In the genomic region with DNA sequence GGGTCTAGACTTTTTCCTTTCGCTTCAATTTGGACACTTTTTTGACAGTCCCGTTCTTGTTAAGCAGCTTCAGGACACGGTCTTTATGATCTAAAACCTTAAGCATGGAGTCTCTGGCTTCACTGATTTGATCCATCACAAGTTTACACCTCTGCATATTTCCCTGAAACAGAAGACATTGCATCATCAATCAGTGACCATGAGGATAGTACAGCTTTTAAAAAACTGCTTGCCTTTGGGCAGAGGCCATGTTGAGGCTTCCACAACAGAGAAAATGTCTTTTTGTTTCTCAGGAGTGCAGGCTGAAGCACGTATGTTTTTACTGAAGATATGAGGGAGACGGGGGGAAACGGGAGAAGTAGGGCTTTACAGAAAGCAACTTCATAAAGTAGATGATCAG, we compare ENCODE assay signal across 1 cellular context.
TF ChIP-seq lines count a peak whose summit lies in the region.

No MANE protein-coding gene starts in this region.

TF ChIP-seq in K562, 482 proteins besides CTCF, POLR2A, EP300 and RAD21 (continued from another document and continues in another):
- TF ChIP-seq GMEB1 (CRISPR knock-in tag; IDR thresholded peaks at IDR 0.05) (no peak), IRF2 (CRISPR knock-in tag; IDR thresholded peaks at IDR 0.05) (no peak), MYC (IDR thresholded peaks at IDR 0.05; ENCODE audit: low read depth, low read length) (peak; percentile 63), MYC (CRISPR knock-in tag; IDR thresholded peaks at IDR 0.05; ENCODE audit: borderline replicate concordance, low read depth) (no peak), MTA3 (IDR thresholded peaks at IDR 0.05; ENCODE audit: borderline replicate concordance) (no peak), ZNF146 (CRISPR knock-in tag; IDR thresholded peaks at IDR 0.05; ENCODE audit: unreplicated experiment) (no peak), NR4A1 (CRISPR knock-in tag; IDR thresholded peaks at IDR 0.05) (no peak), NR4A1 (tag; IDR thresholded peaks at IDR 0.05) (no peak), EWSR1 (IDR thresholded peaks at IDR 0.05; ENCODE audit: borderline replicate concordance, low read depth, partially characterized antibody) (no peak), NELFE (IDR thresholded peaks at IDR 0.05; ENCODE audit: insufficient read depth, insufficient read length) (no peak), DPF2 (IDR thresholded peaks at IDR 0.05) (no peak), ETV5 (CRISPR knock-in tag; IDR thresholded peaks at IDR 0.05; ENCODE audit: low read depth) (no peak), ZNF766 (CRISPR knock-in tag; conservative IDR thresholded peaks at IDR 0.05) (0 out of 2 replicates have a peak, but pooled peaks have one; percentile 39), NKRF (IDR thresholded peaks at IDR 0.05; ENCODE audit: borderline replicate concordance) (no peak), ZZZ3 (IDR thresholded peaks at IDR 0.05) (no peak), ZBTB8A (IDR thresholded peaks at IDR 0.05; ENCODE audit: partially characterized antibody) (no peak), ZNF165 (CRISPR knock-in tag; IDR thresholded peaks at IDR 0.05; ENCODE audit: borderline replicate concordance) (no peak), POLR3G (IDR thresholded peaks at IDR 0.05; ENCODE audit: extremely low read depth, insufficient read length, insufficient replicate concordance) (no peak), RFX5 (IDR thresholded peaks at IDR 0.05; ENCODE audit: low read depth, low read length) (no peak), ZFP36 (IDR thresholded peaks at IDR 0.05; ENCODE audit: low read depth, low read length, partially characterized antibody) (no peak), ZEB2 (IDR thresholded peaks at IDR 0.05) (no peak), RHOXF2B (CRISPR knock-in tag; conservative IDR thresholded peaks at IDR 0.05) (no peak), SMAD2 (IDR thresholded peaks at IDR 0.05; ENCODE audit: low read depth, low read length) (no peak), MTF1 (CRISPR knock-in tag; IDR thresholded peaks at IDR 0.05; ENCODE audit: borderline replicate concordance) (no peak), ZNF75A (CRISPR knock-in tag; IDR thresholded peaks at IDR 0.05) (no peak), KAT8 (IDR thresholded peaks at IDR 0.05; ENCODE audit: low read depth) (no peak), HOXB6 (CRISPR knock-in tag; IDR thresholded peaks at IDR 0.05; ENCODE audit: borderline replicate concordance) (no peak), KLF13 (tag; IDR thresholded peaks at IDR 0.05; ENCODE audit: borderline replicate concordance, low read depth) (no peak), ZNF280B (CRISPR knock-in tag; IDR thresholded peaks at IDR 0.05) (no peak), CHD1 (IDR thresholded peaks at IDR 0.05; ENCODE audit: low read length) (no peak), PYGO2 (tag; IDR thresholded peaks at IDR 0.05) (no peak), ZNF282 (CRISPR knock-in tag; IDR thresholded peaks at IDR 0.05) (no peak), XRCC3 (IDR thresholded peaks at IDR 0.05) (no peak), BMI1 (IDR thresholded peaks at IDR 0.05; ENCODE audit: low read length) (no peak), ATF7 (IDR thresholded peaks at IDR 0.05) (0 out of 2 replicates have a peak, but pooled peaks have one; percentile 42), PTRF (tag; IDR thresholded peaks at IDR 0.05) (no peak), SMARCE1 (IDR thresholded peaks at IDR 0.05) (no peak), CXXC5 (CRISPR knock-in tag; IDR thresholded peaks at IDR 0.05) (peak; percentile 76), HDAC2 (IDR thresholded peaks at IDR 0.05) (no peak), ZNF41 (CRISPR knock-in tag; conservative IDR thresholded peaks at IDR 0.05) (no peak), HDAC8 (tag; IDR thresholded peaks at IDR 0.05) (no peak), ZFP30 (CRISPR knock-in tag; IDR thresholded peaks at IDR 0.05; ENCODE audit: borderline replicate concordance) (no peak), ZNF780A (CRISPR knock-in tag; IDR thresholded peaks at IDR 0.05) (no peak), ZNF551 (CRISPR knock-in tag; IDR thresholded peaks at IDR 0.05) (no peak), HNRNPL (IDR thresholded peaks at IDR 0.05; ENCODE audit: low read depth, low read length) (no peak), ZNF695 (CRISPR knock-in tag; IDR thresholded peaks at IDR 0.05) (no peak), ZNF830 (CRISPR knock-in tag; IDR thresholded peaks at IDR 0.05) (no peak), FOXJ2 (tag; IDR thresholded peaks at IDR 0.05) (no peak), MED1 (CRISPR knock-in tag; IDR thresholded peaks at IDR 0.05; ENCODE audit: borderline replicate concordance) (no peak), SRSF9 (IDR thresholded peaks at IDR 0.05; ENCODE audit: borderline replicate concordance, low read depth, low read length) (no peak), NR3C1 (CRISPR knock-in tag; IDR thresholded peaks at IDR 0.05) (no peak)
- TF ChIP-seq, protein P1, sequence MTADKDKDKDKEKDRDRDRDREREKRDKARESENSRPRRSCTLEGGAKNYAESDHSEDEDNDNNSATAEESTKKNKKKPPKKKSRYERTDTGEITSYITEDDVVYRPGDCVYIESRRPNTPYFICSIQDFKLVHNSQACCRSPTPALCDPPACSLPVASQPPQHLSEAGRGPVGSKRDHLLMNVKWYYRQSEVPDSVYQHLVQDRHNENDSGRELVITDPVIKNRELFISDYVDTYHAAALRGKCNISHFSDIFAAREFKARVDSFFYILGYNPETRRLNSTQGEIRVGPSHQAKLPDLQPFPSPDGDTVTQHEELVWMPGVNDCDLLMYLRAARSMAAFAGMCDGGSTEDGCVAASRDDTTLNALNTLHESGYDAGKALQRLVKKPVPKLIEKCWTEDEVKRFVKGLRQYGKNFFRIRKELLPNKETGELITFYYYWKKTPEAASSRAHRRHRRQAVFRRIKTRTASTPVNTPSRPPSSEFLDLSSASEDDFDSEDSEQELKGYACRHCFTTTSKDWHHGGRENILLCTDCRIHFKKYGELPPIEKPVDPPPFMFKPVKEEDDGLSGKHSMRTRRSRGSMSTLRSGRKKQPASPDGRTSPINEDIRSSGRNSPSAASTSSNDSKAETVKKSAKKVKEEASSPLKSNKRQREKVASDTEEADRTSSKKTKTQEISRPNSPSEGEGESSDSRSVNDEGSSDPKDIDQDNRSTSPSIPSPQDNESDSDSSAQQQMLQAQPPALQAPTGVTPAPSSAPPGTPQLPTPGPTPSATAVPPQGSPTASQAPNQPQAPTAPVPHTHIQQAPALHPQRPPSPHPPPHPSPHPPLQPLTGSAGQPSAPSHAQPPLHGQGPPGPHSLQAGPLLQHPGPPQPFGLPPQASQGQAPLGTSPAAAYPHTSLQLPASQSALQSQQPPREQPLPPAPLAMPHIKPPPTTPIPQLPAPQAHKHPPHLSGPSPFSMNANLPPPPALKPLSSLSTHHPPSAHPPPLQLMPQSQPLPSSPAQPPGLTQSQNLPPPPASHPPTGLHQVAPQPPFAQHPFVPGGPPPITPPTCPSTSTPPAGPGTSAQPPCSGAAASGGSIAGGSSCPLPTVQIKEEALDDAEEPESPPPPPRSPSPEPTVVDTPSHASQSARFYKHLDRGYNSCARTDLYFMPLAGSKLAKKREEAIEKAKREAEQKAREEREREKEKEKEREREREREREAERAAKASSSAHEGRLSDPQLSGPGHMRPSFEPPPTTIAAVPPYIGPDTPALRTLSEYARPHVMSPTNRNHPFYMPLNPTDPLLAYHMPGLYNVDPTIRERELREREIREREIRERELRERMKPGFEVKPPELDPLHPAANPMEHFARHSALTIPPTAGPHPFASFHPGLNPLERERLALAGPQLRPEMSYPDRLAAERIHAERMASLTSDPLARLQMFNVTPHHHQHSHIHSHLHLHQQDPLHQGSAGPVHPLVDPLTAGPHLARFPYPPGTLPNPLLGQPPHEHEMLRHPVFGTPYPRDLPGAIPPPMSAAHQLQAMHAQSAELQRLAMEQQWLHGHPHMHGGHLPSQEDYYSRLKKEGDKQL (CRISPR knock-in tag; IDR thresholded peaks at IDR 0.05; ENCODE audit: borderline replicate concordance) = no peak
- TF ChIP-seq, protein P2, sequence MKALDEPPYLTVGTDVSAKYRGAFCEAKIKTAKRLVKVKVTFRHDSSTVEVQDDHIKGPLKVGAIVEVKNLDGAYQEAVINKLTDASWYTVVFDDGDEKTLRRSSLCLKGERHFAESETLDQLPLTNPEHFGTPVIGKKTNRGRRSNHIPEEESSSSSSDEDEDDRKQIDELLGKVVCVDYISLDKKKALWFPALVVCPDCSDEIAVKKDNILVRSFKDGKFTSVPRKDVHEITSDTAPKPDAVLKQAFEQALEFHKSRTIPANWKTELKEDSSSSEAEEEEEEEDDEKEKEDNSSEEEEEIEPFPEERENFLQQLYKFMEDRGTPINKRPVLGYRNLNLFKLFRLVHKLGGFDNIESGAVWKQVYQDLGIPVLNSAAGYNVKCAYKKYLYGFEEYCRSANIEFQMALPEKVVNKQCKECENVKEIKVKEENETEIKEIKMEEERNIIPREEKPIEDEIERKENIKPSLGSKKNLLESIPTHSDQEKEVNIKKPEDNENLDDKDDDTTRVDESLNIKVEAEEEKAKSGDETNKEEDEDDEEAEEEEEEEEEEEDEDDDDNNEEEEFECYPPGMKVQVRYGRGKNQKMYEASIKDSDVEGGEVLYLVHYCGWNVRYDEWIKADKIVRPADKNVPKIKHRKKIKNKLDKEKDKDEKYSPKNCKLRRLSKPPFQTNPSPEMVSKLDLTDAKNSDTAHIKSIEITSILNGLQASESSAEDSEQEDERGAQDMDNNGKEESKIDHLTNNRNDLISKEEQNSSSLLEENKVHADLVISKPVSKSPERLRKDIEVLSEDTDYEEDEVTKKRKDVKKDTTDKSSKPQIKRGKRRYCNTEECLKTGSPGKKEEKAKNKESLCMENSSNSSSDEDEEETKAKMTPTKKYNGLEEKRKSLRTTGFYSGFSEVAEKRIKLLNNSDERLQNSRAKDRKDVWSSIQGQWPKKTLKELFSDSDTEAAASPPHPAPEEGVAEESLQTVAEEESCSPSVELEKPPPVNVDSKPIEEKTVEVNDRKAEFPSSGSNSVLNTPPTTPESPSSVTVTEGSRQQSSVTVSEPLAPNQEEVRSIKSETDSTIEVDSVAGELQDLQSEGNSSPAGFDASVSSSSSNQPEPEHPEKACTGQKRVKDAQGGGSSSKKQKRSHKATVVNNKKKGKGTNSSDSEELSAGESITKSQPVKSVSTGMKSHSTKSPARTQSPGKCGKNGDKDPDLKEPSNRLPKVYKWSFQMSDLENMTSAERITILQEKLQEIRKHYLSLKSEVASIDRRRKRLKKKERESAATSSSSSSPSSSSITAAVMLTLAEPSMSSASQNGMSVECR (CRISPR knock-in tag; IDR thresholded peaks at IDR 0.05) = no peak
- TF ChIP-seq, protein P3, sequence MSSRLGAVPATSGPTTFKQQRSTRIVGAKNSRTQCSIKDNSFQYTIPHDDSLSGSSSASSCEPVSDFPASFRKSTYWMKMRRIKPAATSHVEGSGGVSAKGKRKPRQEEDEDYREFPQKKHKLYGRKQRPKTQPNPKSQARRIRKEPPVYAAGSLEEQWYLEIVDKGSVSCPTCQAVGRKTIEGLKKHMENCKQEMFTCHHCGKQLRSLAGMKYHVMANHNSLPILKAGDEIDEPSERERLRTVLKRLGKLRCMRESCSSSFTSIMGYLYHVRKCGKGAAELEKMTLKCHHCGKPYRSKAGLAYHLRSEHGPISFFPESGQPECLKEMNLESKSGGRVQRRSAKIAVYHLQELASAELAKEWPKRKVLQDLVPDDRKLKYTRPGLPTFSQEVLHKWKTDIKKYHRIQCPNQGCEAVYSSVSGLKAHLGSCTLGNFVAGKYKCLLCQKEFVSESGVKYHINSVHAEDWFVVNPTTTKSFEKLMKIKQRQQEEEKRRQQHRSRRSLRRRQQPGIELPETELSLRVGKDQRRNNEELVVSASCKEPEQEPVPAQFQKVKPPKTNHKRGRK (tag; IDR thresholded peaks at IDR 0.05) = no peak
- TF ChIP-seq, protein P4, sequence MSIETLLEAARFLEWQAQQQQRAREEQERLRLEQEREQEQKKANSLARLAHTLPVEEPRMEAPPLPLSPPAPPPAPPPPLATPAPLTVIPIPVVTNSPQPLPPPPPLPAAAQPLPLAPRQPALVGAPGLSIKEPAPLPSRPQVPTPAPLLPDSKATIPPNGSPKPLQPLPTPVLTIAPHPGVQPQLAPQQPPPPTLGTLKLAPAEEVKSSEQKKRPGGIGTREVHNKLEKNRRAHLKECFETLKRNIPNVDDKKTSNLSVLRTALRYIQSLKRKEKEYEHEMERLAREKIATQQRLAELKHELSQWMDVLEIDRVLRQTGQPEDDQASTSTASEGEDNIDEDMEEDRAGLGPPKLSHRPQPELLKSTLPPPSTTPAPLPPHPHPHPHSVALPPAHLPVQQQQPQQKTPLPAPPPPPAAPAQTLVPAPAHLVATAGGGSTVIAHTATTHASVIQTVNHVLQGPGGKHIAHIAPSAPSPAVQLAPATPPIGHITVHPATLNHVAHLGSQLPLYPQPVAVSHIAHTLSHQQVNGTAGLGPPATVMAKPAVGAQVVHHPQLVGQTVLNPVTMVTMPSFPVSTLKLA (conservative IDR thresholded peaks at IDR 0.05) = no peak
